Comparison of ENCODE assay signal across 26 cellular contexts in genomic region chr17:71302721-71303549, GRCh38.
DNase-seq lines count a peak whose midpoint lies in the region; ATAC-seq, FAIRE-seq and TF ChIP-seq lines count a peak whose summit lies in the region.
"Had no signal": no experiment of that assay in that cellular context is flagged by ENCODE, and none has a peak within 500 bp of the region (broad histone marks: within the 10 kb centered on the region; RNA-seq: fewer than 3 reads in every experiment).

No MANE protein-coding gene starts in this region.

- no peak overlapping the region for H3K9ac ChIP-seq in mesendoderm (ENCODE audit: low read length)
- H3K9ac ChIP-seq: BLaER1 treated with 17β-estradiol and CSF1 and Interleukin-3, amounts not matched to agents 10 nM and 100 nM had no signal

- ATAC-seq in GM18873 (IDR thresholded peaks at IDR 0.05; ENCODE audit: low FRiP score, unreplicated experiment): no peak
- ATAC-seq: GM23338, HepG2, K562, Panc1 had no signal

- no peak overlapping the region for H3K4me3 Mint-ChIP-seq in endothelial cell (ENCODE audit: unreplicated experiment)
- H3K4me3 Mint-ChIP-seq: CD4-positive, alpha-beta memory T cell; GM23338 had no signal

- H3K4me2 ChIP-seq in mesendoderm (ENCODE audit: low read length): no peak overlapping the region
- H3K4me2 ChIP-seq: BLaER1 treated with 17β-estradiol and CSF1 and Interleukin-3, amounts not matched to agents 10 nM and 100 nM; GM23338 had no signal

- H3K36me3 Mint-ChIP-seq in endothelial cell (ENCODE audit: low read depth, unreplicated experiment): no peaks in the 10 kb centered on the region

- no peak overlapping the region for H3K4ac ChIP-seq in mesendoderm (ENCODE audit: low read depth, low read length)

- no peak overlapping the region for H2BK5ac ChIP-seq in mesendoderm (ENCODE audit: low read length)

- H3K4me1 Mint-ChIP-seq in endothelial cell (ENCODE audit: unreplicated experiment): no peaks in the 10 kb centered on the region
- H3K4me1 Mint-ChIP-seq: CD4-positive, alpha-beta memory T cell had no signal

- TF ChIP-seq CTCF in choroid plexus epithelial cell (conservative IDR thresholded peaks at IDR 0.05; ENCODE audit: low read depth, low read length): no peak
- TF ChIP-seq CTCF in endothelial cell (IDR thresholded peaks at IDR 0.05; ENCODE audit: unreplicated experiment): no peak

- no peaks in the 10 kb centered on the region for H3K4me1 ChIP-seq in mesendoderm (ENCODE audit: control insufficient read depth, low read depth, low read length)
- H3K4me1 ChIP-seq: BLaER1 treated with 17β-estradiol and CSF1 and Interleukin-3, amounts not matched to agents 10 nM and 100 nM had no signal

- no peak for TF ChIP-seq POLR2A in H54 (IDR thresholded peaks at IDR 0.05; ENCODE audit: low read depth, low read length)

- H4K5ac ChIP-seq in mesendoderm (ENCODE audit: low read length): no peak overlapping the region

- no peaks in the 10 kb centered on the region for H3K9me3 Mint-ChIP-seq in endothelial cell (ENCODE audit: unreplicated experiment)

- FAIRE-seq in H54 (lab: Jason Lieb, UNC): no peak
- FAIRE-seq: G401.6, GM12892, HepG2, K562 had no signal

- no peak overlapping the region for H3K23ac ChIP-seq in mesendoderm (ENCODE audit: low read length)

- H3K36me3 ChIP-seq in mesendoderm (ENCODE audit: control insufficient read depth, insufficient read depth, low read length): no peaks in the 10 kb centered on the region
- H3K36me3 ChIP-seq: BLaER1 treated with 17β-estradiol and CSF1 and Interleukin-3, amounts not matched to agents 10 nM and 100 nM had no signal

- DNase-seq in EL: peak; percentile 8
- DNase-seq in M059J (ENCODE audit: low read depth): peak; percentile 77
- peak; percentile 4 for DNase-seq in choroid plexus epithelial cell (ENCODE audit: low read depth)
- peak; percentile 13 for DNase-seq in mesendoderm
- no peak for DNase-seq in endothelial cell (ENCODE audit: low spot score)
- no peak for DNase-seq in H54 (ENCODE audit: insufficient read length, low spot score)
- DNase-seq in NCI-H187 (lab: John Stamatoyannopoulos, UW): no peak
- DNase-seq: 8988T; CD4-positive, alpha-beta memory T cell; DND-41; HCEC 1CT; NCI-H1092 treated with DMSO at 0.1 percent for 48 hours; NCI-H1436 treated with DMSO at 0.1 percent for 48 hours; NCI-H2029; NCI-H2227 treated with DMSO at 0.1 percent for 48 hours; NCI-H510A treated with DMSO at 0.1 percent for 48 hours; NCI-H774; NK-92 treated with Interleukin-12 subunit alpha and Interleukin-12 subunit beta, amount 100 ng/mL, for 24 hours had no signal

- H3K4me3 ChIP-seq in choroid plexus epithelial cell (ENCODE audit: low read depth, low read length) (no peak overlapping the region), mesendoderm (ENCODE audit: low read length) (no peak overlapping the region)
- H3K4me3 ChIP-seq: BLaER1 treated with 17β-estradiol and CSF1 and Interleukin-3, amounts not matched to agents 10 nM and 100 nM; GM23338; K562 had no signal

- no peak overlapping the region for H2BK15ac ChIP-seq in mesendoderm (replicated peaks; ENCODE audit: low read depth)

- H3K79me2 ChIP-seq in mesendoderm (ENCODE audit: control insufficient read depth, insufficient read depth, low read length): no peaks in the 10 kb centered on the region

- no peak overlapping the region for H2AK5ac ChIP-seq in mesendoderm (ENCODE audit: low read length)

- H4K8ac ChIP-seq in mesendoderm (ENCODE audit: low read depth, low read length): no peak overlapping the region

- no peak overlapping the region for H3K18ac ChIP-seq in mesendoderm (ENCODE audit: low read length)

- H3K27me3 Mint-ChIP-seq in endothelial cell (ENCODE audit: unreplicated experiment): no peaks in the 10 kb centered on the region
- H3K27me3 Mint-ChIP-seq: CD4-positive, alpha-beta memory T cell had no signal

- H3K27ac Mint-ChIP-seq in endothelial cell (ENCODE audit: unreplicated experiment): no peak overlapping the region
- H3K27ac Mint-ChIP-seq: CD4-positive, alpha-beta memory T cell; GM23338 had no signal

- no peaks in the 10 kb centered on the region for H3K79me1 ChIP-seq in mesendoderm (ENCODE audit: low read length)

- no CpG with 5 or more reads among the region's 9 CpGs for WGBS in mesendoderm (ENCODE audit: extremely low coverage, insufficient coverage, low lambda C conversion rate)

- H3K56ac ChIP-seq in mesendoderm (ENCODE audit: low read length): no peak overlapping the region

- no peak overlapping the region for H3K27ac ChIP-seq in mesendoderm (ENCODE audit: low read depth, low read length)
- H3K27ac ChIP-seq: BLaER1 treated with 17β-estradiol and CSF1 and Interleukin-3, amounts not matched to agents 10 nM and 100 nM had no signal

- H2BK120ac ChIP-seq in mesendoderm (ENCODE audit: low read depth, low read length): no peak overlapping the region

- H3K27me3 ChIP-seq in mesendoderm (ENCODE audit: insufficient read depth, low read length, poor library complexity): peaks cover 2% of the 10 kb centered on the region
- H3K27me3 ChIP-seq: BLaER1 treated with 17β-estradiol and CSF1 and Interleukin-3, amounts not matched to agents 10 nM and 100 nM had no signal

Comparison
In these comparisons a context has a peak if more than half of its experiments do, and no peak if none do; other contexts are left out.
1. DNase-seq: peak in EL (single experiment), M059J (single experiment), choroid plexus epithelial cell (single experiment) and mesendoderm (single experiment); none in endothelial cell (single experiment), H54 (single experiment) and NCI-H187 (0 of 2).